In the genomic region with DNA sequence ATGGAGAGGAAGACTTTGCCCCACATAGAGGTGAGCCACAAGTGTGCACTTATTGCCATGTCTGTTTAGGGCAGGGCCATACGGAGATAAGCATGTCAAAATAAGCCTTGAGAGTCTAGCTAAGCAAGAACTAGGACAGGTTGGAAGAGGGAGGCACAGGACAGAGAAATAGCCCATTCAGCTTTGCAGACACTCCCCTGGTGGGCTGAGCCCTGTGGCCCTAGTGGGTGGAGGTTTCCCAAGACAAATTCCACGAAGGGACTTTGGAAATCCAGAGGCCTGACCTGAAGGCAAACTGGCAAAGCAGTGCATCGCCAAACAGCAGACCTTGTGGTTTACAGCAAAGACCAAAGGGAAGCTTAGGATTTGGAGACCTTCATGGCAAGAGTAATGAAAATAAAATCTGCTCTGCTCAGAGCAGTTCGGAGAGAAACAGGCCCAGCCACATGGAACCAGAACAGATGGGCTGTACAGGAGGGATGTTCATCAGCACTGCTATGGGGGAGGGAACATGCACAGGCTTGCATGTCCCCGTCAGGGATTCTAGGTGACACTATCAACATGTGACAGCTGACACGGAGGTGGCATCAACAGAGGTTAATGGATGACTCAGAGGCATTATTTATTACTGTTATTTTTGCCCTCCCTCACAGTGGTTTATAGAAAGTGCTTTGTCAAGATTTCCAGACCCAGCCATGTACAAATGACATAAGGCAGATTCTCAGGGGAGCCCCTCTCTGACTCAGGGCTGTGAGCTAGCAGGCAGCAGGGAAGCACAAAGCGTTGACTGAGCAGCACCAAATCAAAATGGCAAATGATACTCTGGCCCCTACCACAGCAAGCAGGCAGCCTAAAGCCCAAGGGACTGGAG, we compare ENCODE assay signal across 8 cellular contexts.
DNase-seq lines count a peak whose midpoint lies in the region; ATAC-seq, FAIRE-seq and TF ChIP-seq lines count a peak whose summit lies in the region.

No MANE protein-coding gene starts in this region.

- peaks cover 0 to 5% of the 10 kb centered on the region in 2 donors for H3K4me1 ChIP-seq in ascending aorta

- TF ChIP-seq CTCF in GM06990 (IDR thresholded peaks at IDR 0.05; ENCODE audit: insufficient read depth, low read length, poor library complexity, severe bottlenecking) (no peak), ascending aorta (IDR thresholded peaks at IDR 0.05) (no peak)

- DNase-seq in GM06990 (ENCODE audit: extremely low read depth, insufficient read length) (peak; percentile 60), ascending aorta (ENCODE audit: low spot score in 2 of 2) (peak in 1 of 2 donors; percentile 77), lung microvascular endothelial cell (ENCODE audit: low read depth in 2 of 2) (peak; percentile 37 to 84), urothelium cell line (ENCODE audit: low spot score) (peak; percentile 59), SHP77 (lab: John Stamatoyannopoulos, UW) (no peak), MG63 (no peak)

- H3K9me3 ChIP-seq in ascending aorta (no peaks in the 10 kb centered on the region), MG63 (no peaks in the 10 kb centered on the region)

- H3K36me3 ChIP-seq in GM06990 (ENCODE audit: control insufficient read depth, insufficient read depth, low read length) (no peaks in the 10 kb centered on the region; the same call in 1 of the 2 replicates), ascending aorta (no peaks in the 10 kb centered on the region), MG63 (no peaks in the 10 kb centered on the region)

- ATAC-seq in GM19463 (IDR thresholded peaks at IDR 0.05; ENCODE audit: unreplicated experiment) (peak; percentile 89), HG03354 (IDR thresholded peaks at IDR 0.05; ENCODE audit: poor library complexity, severe bottlenecking, unreplicated experiment) (peak; percentile 78)

- intact Hi-C loops in ascending aorta (cut with DNase I), result loop anchor here (5.0 kb wide), 1 partner anchor 43 kb away; no protein-coding TSS in a partner anchor

- no peaks in the 10 kb centered on the region for H3K27me3 ChIP-seq in GM06990 (replicated peaks; ENCODE audit: control insufficient read depth, insufficient read depth, low read length)
- no peaks in the 10 kb centered on the region for H3K27me3 ChIP-seq in ascending aorta
- H3K27me3 ChIP-seq in MG63, result no peaks in the 10 kb centered on the region

- peak overlapping the region; percentile 54 to 62 for H3K27ac ChIP-seq in ascending aorta

- FAIRE-seq in urothelium cell line (lab: Jason Lieb, UNC), result no peak

- H3K4me3 ChIP-seq in GM06990 (replicated peaks; ENCODE audit: low read depth, low read length) (no peak overlapping the region), ascending aorta (no peak overlapping the region), MG63 (no peak overlapping the region)

Comparison
In these comparisons a context has a peak if more than half of its experiments do, and no peak if none do; other contexts are left out.
1. DNase-seq: peak in GM06990 (single experiment), lung microvascular endothelial cell (2 of 2) and urothelium cell line (single experiment); none in SHP77 (0 of 2) and MG63 (single experiment).